ENCODE assay signal across 1 cellular context in genomic region chr6:168301648-168302398, GRCh38.
TF ChIP-seq lines count a peak whose summit lies in the region.

No MANE protein-coding gene starts in this region.

TF ChIP-seq in WTC11, 78 proteins besides CTCF, POLR2A, EP300 and RAD21 (continued from another document):
- TF ChIP-seq PREB (CRISPR knock-in tag; IDR thresholded peaks at IDR 0.05; ENCODE audit: borderline replicate concordance) (0 out of 2 replicates have a peak, but pooled peaks have one; percentile 37), FOXP4 (CRISPR knock-in tag; IDR thresholded peaks at IDR 0.05) (no peak; the same call in 1 of the 2 replicates), ZNF317 (CRISPR knock-in tag; IDR thresholded peaks at IDR 0.05; ENCODE audit: borderline replicate concordance, low read depth) (no peak)
